Comparison of ENCODE assay signal across 9 cellular contexts in the genomic region with DNA sequence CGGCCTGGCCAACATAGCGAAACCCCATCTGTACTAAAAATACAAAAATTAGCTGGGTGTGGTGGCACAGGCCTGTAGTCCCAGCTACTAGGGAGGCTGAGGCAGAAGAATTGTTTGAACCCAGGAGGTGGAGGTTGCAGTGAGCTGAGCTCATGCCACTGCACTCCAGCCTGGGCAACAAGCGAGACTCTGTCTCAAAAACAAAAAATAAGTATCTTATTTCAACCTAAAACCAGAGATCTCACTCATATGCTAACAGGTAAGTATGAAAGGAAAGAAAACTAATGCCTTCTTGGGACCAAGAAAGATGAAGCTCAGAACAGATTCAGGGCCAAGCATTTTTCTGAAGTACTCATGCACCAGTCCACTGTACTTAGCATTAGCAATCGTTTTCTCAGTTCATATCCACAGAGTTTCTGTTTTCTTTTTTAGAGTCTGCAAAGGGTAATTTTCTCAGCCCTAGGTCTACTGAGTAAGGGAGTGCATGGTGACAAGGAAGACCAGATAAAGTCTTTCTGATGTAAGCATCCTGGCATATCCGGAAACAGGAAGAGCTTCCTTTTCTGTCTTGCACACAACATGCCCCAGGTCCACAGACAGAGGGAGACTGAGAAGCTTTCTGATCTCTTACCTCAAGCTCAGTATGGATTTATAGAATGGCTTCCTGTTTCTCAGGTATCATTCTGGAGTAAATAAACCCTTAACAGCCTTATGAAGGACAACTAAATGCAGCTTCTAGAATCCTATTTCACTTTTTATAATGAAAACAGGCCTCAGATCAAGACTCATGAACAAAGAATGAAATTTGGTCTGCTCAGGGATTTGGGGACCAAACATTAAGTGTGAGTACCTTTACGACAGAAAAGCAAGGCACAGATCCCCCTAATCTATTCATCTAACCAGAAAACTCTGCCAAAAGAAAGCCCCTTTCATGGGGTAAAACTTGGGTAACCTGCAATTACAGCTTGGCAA. TPM values are rescaled to one million over a fixed set of nuclear protein-coding genes. Genes with fewer than 3 reads are reported as not detected.
DNase-seq lines count a peak whose midpoint lies in the region; ATAC-seq and TF ChIP-seq lines count a peak whose summit lies in the region.
"Had no signal": no experiment of that assay in that cellular context is flagged by ENCODE, and none has a peak within 500 bp of the region (broad histone marks: within the 10 kb centered on the region; RNA-seq: fewer than 3 reads in every experiment).

No MANE protein-coding gene starts in this region.

- H3K36me3 ChIP-seq in DOHH2 (ENCODE audit: control insufficient read depth, low read length): no peaks in the 10 kb centered on the region

- no peaks in the 10 kb centered on the region for H3K79me2 ChIP-seq in DOHH2 (ENCODE audit: control insufficient read depth, low read length)

- H3K27ac ChIP-seq in DOHH2 (ENCODE audit: low read depth, low read length): no peak overlapping the region

- peak overlapping the region; percentile 9 for H3K4me2 ChIP-seq in DOHH2 (ENCODE audit: low read length)

- H3K4me3 ChIP-seq in DOHH2 (ENCODE audit: low read length): no peak overlapping the region

- H3K9me3 Mint-ChIP-seq in activated CD8-positive, alpha-beta T cell treated with anti-CD3 and anti-CD28 coated beads, Interleukin-2, amount 10 ng/mL, durations not matched to agents 7 days and 5 days (ENCODE audit: insufficient read depth): no peaks in the 10 kb centered on the region
- no peaks in the 10 kb centered on the region for H3K9me3 Mint-ChIP-seq in HFFc6

- peaks cover 24% of the 10 kb centered on the region for H3K4me1 ChIP-seq in DOHH2 (ENCODE audit: control insufficient read depth, low read length)

- in situ Hi-C loops in KBM-7 (cut with MboI; ENCODE audit: low pct_unique_long_range_greater_than_20kb, low sequenced_read_pairs): no loop called here

- H3K4me3 Mint-ChIP-seq in activated CD8-positive, alpha-beta T cell treated with anti-CD3 and anti-CD28 coated beads, Interleukin-2, amount 10 ng/mL, durations not matched to agents 7 days and 5 days: peak overlapping the region; percentile 66
- H3K4me3 Mint-ChIP-seq in HFFc6: no peak overlapping the region

- peaks cover 59% of the 10 kb centered on the region for H3K4me1 Mint-ChIP-seq in activated CD8-positive, alpha-beta T cell treated with anti-CD3 and anti-CD28 coated beads, Interleukin-2, amount 10 ng/mL, durations not matched to agents 7 days and 5 days (ENCODE audit: low read depth)
- H3K4me1 Mint-ChIP-seq in HFFc6 (ENCODE audit: low read depth): peaks cover 11% of the 10 kb centered on the region

- H3K9me2 ChIP-seq in DOHH2 (replicated peaks; ENCODE audit: control insufficient read depth, low read length): no peaks in the 10 kb centered on the region

- H4K20me1 ChIP-seq in DOHH2 (ENCODE audit: control insufficient read depth, insufficient read depth, low read depth, low read length): no peaks in the 10 kb centered on the region

- peaks cover 4% of the 10 kb centered on the region; the same call in 1 of the 2 replicates for H3K27me3 ChIP-seq in DOHH2 (ENCODE audit: control insufficient read depth, low read length)

- POLR2A ChIA-PET in activated CD8-positive, alpha-beta T cell treated with anti-CD3 and anti-CD28 coated beads, Interleukin-2, amount 10 ng/mL, durations not matched to agents 7 days and 5 days (lab: Charles Lee): interaction anchor here (0.6 to 17.6 kb wide), 17 partner anchors 10 to 398 kb away, joined by 3 to 722 read pairs (median 9); a partner anchor contains a TSS

- DNase-seq in KBM-7 (peak; percentile 45), kidney tubule cell (ENCODE audit: low spot score) (peak; percentile 18), middle frontal gyrus (ENCODE audit: extremely low spot score, low spot score) (no peak), left cardiac atrium (no peak), NCI-H526 (lab: John Stamatoyannopoulos, UW) (no peak), HFFc6 (no peak)
- DNase-seq in activated CD8-positive, alpha-beta T cell treated with anti-CD3 and anti-CD28 coated beads, Interleukin-2, amount 10 ng/mL, durations not matched to agents 7 days and 5 days: peak; percentile 74

- intact Hi-C loops in left cardiac atrium (cut with DNase I): loop anchor here (5.0 to 10.0 kb wide), 4 partner anchors 45 to 98 kb away; no protein-coding TSS in a partner anchor

- H3K27ac Mint-ChIP-seq in activated CD8-positive, alpha-beta T cell treated with anti-CD3 and anti-CD28 coated beads, Interleukin-2, amount 10 ng/mL, durations not matched to agents 7 days and 5 days: peak overlapping the region; percentile 91
- H3K27ac Mint-ChIP-seq in HFFc6: no peak overlapping the region; the same call in 1 of the 2 replicates

- H3K27me3 Mint-ChIP-seq in activated CD8-positive, alpha-beta T cell treated with anti-CD3 and anti-CD28 coated beads, Interleukin-2, amount 10 ng/mL, durations not matched to agents 7 days and 5 days (ENCODE audit: low read depth): no peaks in the 10 kb centered on the region
- H3K27me3 Mint-ChIP-seq in HFFc6 (ENCODE audit: insufficient read depth): no peaks in the 10 kb centered on the region; the same call in 1 of the 2 replicates

- no peaks in the 10 kb centered on the region for H3K9me3 ChIP-seq in DOHH2 (ENCODE audit: control insufficient read depth, insufficient read depth, low read length)

- ATAC-seq in activated CD8-positive, alpha-beta T cell treated with anti-CD3 and anti-CD28 coated beads, Interleukin-2, amount 10 ng/mL, durations not matched to agents 7 days and 5 days: peak; percentile 79
- ATAC-seq in left cardiac atrium: no peak

- CTCF ChIA-PET in activated CD8-positive, alpha-beta T cell treated with anti-CD3 and anti-CD28 coated beads, Interleukin-2, amount 10 ng/mL, durations not matched to agents 7 days and 5 days (lab: Charles Lee): interaction anchor here (0.7 to 9.5 kb wide), 33 partner anchors 9 to 314 kb away, joined by 3 to 205 read pairs (median 7); a partner anchor contains a TSS

- TF ChIP-seq CTCF in DOHH2 (IDR thresholded peaks at IDR 0.05; ENCODE audit: low read depth, low read length, poor library complexity, severe bottlenecking) (no peak), HFFc6 (IDR thresholded peaks at IDR 0.05) (no peak)

- peaks cover 56% of the 10 kb centered on the region for H3K36me3 Mint-ChIP-seq in activated CD8-positive, alpha-beta T cell treated with anti-CD3 and anti-CD28 coated beads, Interleukin-2, amount 10 ng/mL, durations not matched to agents 7 days and 5 days (ENCODE audit: low read depth)
- H3K36me3 Mint-ChIP-seq in HFFc6 (ENCODE audit: low read depth): no peaks in the 10 kb centered on the region

- H3F3A ChIP-seq in DOHH2 (ENCODE audit: control insufficient read depth, insufficient read depth): no peaks in the 10 kb centered on the region

RNA-seq across cellular contexts. Expression of a gene that starts 38.7 kb away (rescaled TPM):
- total RNA-seq in activated CD8-positive, alpha-beta T cell treated with anti-CD3 and anti-CD28 coated beads, Interleukin-2, amount 10 ng/mL, durations not matched to agents 7 days and 5 days: 1 to 10 TPM; 8.7 to 9.1 TPM
- total RNA-seq in left cardiac atrium: not detected
- not detected for total RNA-seq in HFFc6 (2021; fragmentation: NEBNext Ultra II Directional; extraction: Animal tissue kit (Norgen Biotek cat#: 25700))
- total RNA-seq: LHCN-M2 had no signal

Comparison
In these comparisons a context has a peak if more than half of its experiments do, and no peak if none do; other contexts are left out.
1. DNase-seq: peak in KBM-7 (single experiment), activated CD8-positive, alpha-beta T cell treated with anti-CD3 and anti-CD28 coated beads, Interleukin-2, amount 10 ng/mL, durations not matched to agents 7 days and 5 days (single experiment) and kidney tubule cell (single experiment); none in middle frontal gyrus (single experiment), left cardiac atrium (single experiment), NCI-H526 (0 of 2) and HFFc6 (single experiment).
2. RNA of a gene that starts 38.7 kb away (total RNA-seq): 8.7 to 9.1 TPM in activated CD8-positive, alpha-beta T cell treated with anti-CD3 and anti-CD28 coated beads, Interleukin-2, amount 10 ng/mL, durations not matched to agents 7 days and 5 days; not detected in left cardiac atrium and not detected in HFFc6; every median in the first group is over 4 times any median in the second.